Comparison of ENCODE assay signal across 1 cellular context in genomic region chr16:5315914-5316313, GRCh38.
TF ChIP-seq lines count a peak whose summit lies in the region.

No MANE protein-coding gene starts in this region.

TF ChIP-seq in H1, 55 proteins besides CTCF, POLR2A, EP300 and RAD21 (continued from another document):
- TF ChIP-seq RBBP5 (IDR thresholded peaks at IDR 0.05; ENCODE audit: borderline replicate concordance, low read depth, low read length) (no peak), KDM1A (IDR thresholded peaks at IDR 0.05; ENCODE audit: borderline replicate concordance, low read length) (peak; percentile 50; the same call in 1 of the 2 replicates)
- TF ChIP-seq, protein P1, sequence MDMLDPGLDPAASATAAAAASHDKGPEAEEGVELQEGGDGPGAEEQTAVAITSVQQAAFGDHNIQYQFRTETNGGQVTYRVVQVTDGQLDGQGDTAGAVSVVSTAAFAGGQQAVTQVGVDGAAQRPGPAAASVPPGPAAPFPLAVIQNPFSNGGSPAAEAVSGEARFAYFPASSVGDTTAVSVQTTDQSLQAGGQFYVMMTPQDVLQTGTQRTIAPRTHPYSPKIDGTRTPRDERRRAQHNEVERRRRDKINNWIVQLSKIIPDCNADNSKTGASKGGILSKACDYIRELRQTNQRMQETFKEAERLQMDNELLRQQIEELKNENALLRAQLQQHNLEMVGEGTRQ (IDR thresholded peaks at IDR 0.05; ENCODE audit: low read length), result no peak
